In genomic region chr6:157755752-157756411, GRCh38 we compare ENCODE assay signal across 10 cellular contexts.
DNase-seq lines count a peak whose midpoint lies in the region; ATAC-seq and TF ChIP-seq lines count a peak whose summit lies in the region.
"Had no signal": no experiment of that assay in that cellular context is flagged by ENCODE, and none has a peak within 500 bp of the region (broad histone marks: within the 10 kb centered on the region; RNA-seq: fewer than 3 reads in every experiment).

No MANE protein-coding gene starts in this region.

- TF ChIP-seq CTCF in CD4-positive, alpha-beta T cell (IDR thresholded peaks at IDR 0.05): no peak
- TF ChIP-seq CTCF in colonic mucosa (IDR thresholded peaks at IDR 0.05): no peak

- CTCF ChIA-PET in CD4-positive, alpha-beta T cell (lab: Charles Lee): interaction anchor here (0.5 to 3.3 kb wide), 18 partner anchors 9 to 228 kb away, joined by 3 to 22 read pairs (median 4); partner anchors contain the start of gene SYNJ2

- H3K4me1 Mint-ChIP-seq in CD4-positive, alpha-beta T cell (ENCODE audit: low read depth): peaks cover 61% of the 10 kb centered on the region
- H3K4me1 Mint-ChIP-seq in T-helper 1 cell treated with Interleukin-12 subunit alpha and Interleukin-12 subunit beta and Interleukin-4 antibody, amounts not matched to agents 30 μg/mL and 1 μg/mL, for 36 hours (ENCODE audit: low read depth): peaks cover 48% of the 10 kb centered on the region
- peaks cover 92% of the 10 kb centered on the region for H3K4me1 Mint-ChIP-seq in activated naive CD4-positive, alpha-beta T cell treated with anti-CD3 and anti-CD28 coated beads, Interleukin-2, amount 50 U/mL, for 24 hours

- peak; percentile 67 for ATAC-seq in CD4-positive, alpha-beta T cell (ENCODE audit: poor library complexity)
- ATAC-seq in HG03135 (IDR thresholded peaks at IDR 0.05; ENCODE audit: unreplicated experiment): no peak

- H3K9me3 ChIP-seq in CD4-positive, alpha-beta T cell (ENCODE audit: control insufficient read depth, low read length): no peaks in the 10 kb centered on the region
- no peaks in the 10 kb centered on the region for H3K9me3 ChIP-seq in colonic mucosa
- H3K9me3 ChIP-seq: SK-N-SH had no signal

- H3K36me3 ChIP-seq in colonic mucosa: no peaks in the 10 kb centered on the region

- no peaks in the 10 kb centered on the region for H3K27me3 Mint-ChIP-seq in CD4-positive, alpha-beta T cell
- H3K27me3 Mint-ChIP-seq in T-helper 1 cell treated with Interleukin-12 subunit alpha and Interleukin-12 subunit beta and Interleukin-4 antibody, amounts not matched to agents 30 μg/mL and 1 μg/mL, for 36 hours (ENCODE audit: low read depth): peaks cover 44% of the 10 kb centered on the region
- no peaks in the 10 kb centered on the region for H3K27me3 Mint-ChIP-seq in activated naive CD4-positive, alpha-beta T cell treated with anti-CD3 and anti-CD28 coated beads, Interleukin-2, amount 50 U/mL, for 24 hours

- H3K27ac Mint-ChIP-seq in CD4-positive, alpha-beta T cell: peak overlapping the region; percentile 87
- H3K27ac Mint-ChIP-seq in T-helper 1 cell treated with Interleukin-12 subunit alpha and Interleukin-12 subunit beta and Interleukin-4 antibody, amounts not matched to agents 30 μg/mL and 1 μg/mL, for 36 hours: peak overlapping the region; percentile 41
- peak overlapping the region; percentile 99 for H3K27ac Mint-ChIP-seq in activated naive CD4-positive, alpha-beta T cell treated with anti-CD3 and anti-CD28 coated beads, Interleukin-2, amount 50 U/mL, for 24 hours

- peaks cover 3% of the 10 kb centered on the region for H3K9me3 Mint-ChIP-seq in CD4-positive, alpha-beta T cell
- H3K9me3 Mint-ChIP-seq in T-helper 1 cell treated with Interleukin-12 subunit alpha and Interleukin-12 subunit beta and Interleukin-4 antibody, amounts not matched to agents 30 μg/mL and 1 μg/mL, for 36 hours: no peaks in the 10 kb centered on the region
- no peaks in the 10 kb centered on the region for H3K9me3 Mint-ChIP-seq in activated naive CD4-positive, alpha-beta T cell treated with anti-CD3 and anti-CD28 coated beads, Interleukin-2, amount 50 U/mL, for 24 hours

- no peak overlapping the region for H3K27ac ChIP-seq in CD4-positive, alpha-beta T cell (ENCODE audit: low read depth, low read length)
- H3K27ac ChIP-seq in colonic mucosa: no peak overlapping the region
- H3K27ac ChIP-seq: epithelial cell of prostate had no signal

- no peak overlapping the region for H3K9ac ChIP-seq in colonic mucosa (ENCODE audit: low read depth in 2 of 2, low read length in 2 of 2)
- H3K9ac ChIP-seq: SK-N-SH had no signal

- peak in 4 of 10 experiments; percentile 12 to 46 (median 34) for DNase-seq in CD4-positive, alpha-beta T cell
- peak; percentile 63 to 81 for DNase-seq in stimulated activated CD4-positive, alpha-beta T cell treated with anti-CD3 and anti-CD28 coated beads, Interleukin-2, amount 100 ng/mL, for 24 hours
- DNase-seq in colonic mucosa: no peak
- no peak for DNase-seq in NOMO-1 treated with DMSO at 0.1 percent for 48 hours (lab: John Stamatoyannopoulos, UW; ENCODE audit: unreplicated experiment)
- no peak for DNase-seq in amniotic stem cell (lab: John Stamatoyannopoulos, UW)

- POLR2A ChIA-PET in CD4-positive, alpha-beta T cell (lab: Charles Lee): interaction anchor here (1.0 to 3.7 kb wide), 6 partner anchors 9 to 137 kb away, joined by 3 to 23 read pairs (median 9); no protein-coding TSS in a partner anchor

- intact Hi-C loops in CD4-positive, alpha-beta T cell (cut with DNase I, micrococcal nuclease): loop anchor here (1.0 to 10.0 kb wide), 5 partner anchors 8 to 316 kb away; no protein-coding TSS in a partner anchor
- intact Hi-C loops in colonic mucosa (cut with DNase I): loop anchor here (2.0 to 10.0 kb wide), 3 partner anchors 85 to 319 kb away; no protein-coding TSS in a partner anchor

- H3K4me1 ChIP-seq in colonic mucosa: no peaks in the 10 kb centered on the region

- no peak overlapping the region for H3K4me3 ChIP-seq in colonic mucosa

- no peaks in the 10 kb centered on the region for H3K27me3 ChIP-seq in CD4-positive, alpha-beta T cell (ENCODE audit: control insufficient read depth, insufficient read depth, low read length)
- no peaks in the 10 kb centered on the region for H3K27me3 ChIP-seq in colonic mucosa

- H3K36me3 Mint-ChIP-seq in CD4-positive, alpha-beta T cell (ENCODE audit: low read depth): no peaks in the 10 kb centered on the region
- H3K36me3 Mint-ChIP-seq in T-helper 1 cell treated with Interleukin-12 subunit alpha and Interleukin-12 subunit beta and Interleukin-4 antibody, amounts not matched to agents 30 μg/mL and 1 μg/mL, for 36 hours (ENCODE audit: low read depth): peaks cover 3% of the 10 kb centered on the region
- H3K36me3 Mint-ChIP-seq in activated naive CD4-positive, alpha-beta T cell treated with anti-CD3 and anti-CD28 coated beads, Interleukin-2, amount 50 U/mL, for 24 hours: peaks cover 5% of the 10 kb centered on the region

- H3K4me3 Mint-ChIP-seq in CD4-positive, alpha-beta T cell: peak overlapping the region; percentile 57
- no peak overlapping the region for H3K4me3 Mint-ChIP-seq in T-helper 1 cell treated with Interleukin-12 subunit alpha and Interleukin-12 subunit beta and Interleukin-4 antibody, amounts not matched to agents 30 μg/mL and 1 μg/mL, for 36 hours
- H3K4me3 Mint-ChIP-seq in activated naive CD4-positive, alpha-beta T cell treated with anti-CD3 and anti-CD28 coated beads, Interleukin-2, amount 50 U/mL, for 24 hours: peak overlapping the region; percentile 74

Comparison
In these comparisons a context has a peak if more than half of its experiments do, and no peak if none do; other contexts are left out.
1. DNase-seq: peak in stimulated activated CD4-positive, alpha-beta T cell treated with anti-CD3 and anti-CD28 coated beads, Interleukin-2, amount 100 ng/mL, for 24 hours (2 of 2); none in colonic mucosa (single experiment), NOMO-1 treated with DMSO at 0.1 percent for 48 hours (single experiment) and amniotic stem cell (single experiment).
2. H3K27ac Mint-ChIP-seq: peak in every context shown above with its lines; median percentile 99 in activated naive CD4-positive, alpha-beta T cell treated with anti-CD3 and anti-CD28 coated beads, Interleukin-2, amount 50 U/mL, for 24 hours; 87 in CD4-positive, alpha-beta T cell; 41 in T-helper 1 cell treated with Interleukin-12 subunit alpha and Interleukin-12 subunit beta and Interleukin-4 antibody, amounts not matched to agents 30 μg/mL and 1 μg/mL, for 36 hours.